ENCODE assay signal across 17 cellular contexts in the genomic region with DNA sequence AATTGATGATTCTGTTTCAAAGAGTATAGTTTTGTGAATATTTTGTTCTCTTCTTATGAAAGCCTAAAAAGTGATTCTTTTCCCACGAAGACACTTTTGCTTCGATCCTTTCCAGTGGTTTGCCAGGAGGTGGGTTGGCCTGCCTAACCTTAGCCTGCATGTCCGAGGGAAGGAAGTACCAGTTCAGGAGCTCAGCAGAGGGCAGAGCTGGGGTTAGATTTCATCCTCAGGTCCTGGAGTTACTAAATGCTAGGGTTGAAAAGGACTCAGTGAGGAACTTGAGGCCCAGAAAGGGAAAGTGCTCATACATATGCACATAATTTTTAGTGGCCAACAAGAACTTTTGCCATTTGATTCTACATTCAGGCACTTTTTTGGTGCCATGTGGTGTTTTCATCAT.
"Had no signal": no experiment of that assay in that cellular context is flagged by ENCODE, and none has a peak within 500 bp of the region (broad histone marks: within the 10 kb centered on the region; RNA-seq: fewer than 3 reads in every experiment).

No MANE protein-coding gene starts in this region.

- FAIRE-seq: frontal cortex had no signal

- H3K27ac Mint-ChIP-seq: activated CD4-positive, alpha-beta T cell treated with anti-CD3 and anti-CD28 coated beads, Interleukin-2, amount 10 ng/mL, durations not matched to agents 7 days and 5 days; activated naive CD8-positive, alpha-beta T cell treated with anti-CD3 and anti-CD28 coated beads for 36 hours; effector memory CD8-positive, alpha-beta T cell; memory B cell; stimulated activated naive CD8-positive, alpha-beta T cell treated with anti-CD3 and anti-CD28 coated beads, Interleukin-15, Interleukin-2, amounts not matched to agents 100 ng/mL and 50 ng/mL, for 24 hours had no signal

- H3K27ac ChIP-seq: heart left ventricle, prostate gland, right lobe of liver, upper lobe of right lung had no signal

- H3K9me3 Mint-ChIP-seq: activated CD4-positive, alpha-beta T cell treated with anti-CD3 and anti-CD28 coated beads, Interleukin-2, amount 10 ng/mL, durations not matched to agents 7 days and 5 days; activated naive CD8-positive, alpha-beta T cell treated with anti-CD3 and anti-CD28 coated beads for 36 hours; effector memory CD8-positive, alpha-beta T cell; stimulated activated naive CD8-positive, alpha-beta T cell treated with anti-CD3 and anti-CD28 coated beads, Interleukin-15, Interleukin-2, amounts not matched to agents 100 ng/mL and 50 ng/mL, for 24 hours had no signal

- H3K36me3 ChIP-seq: heart left ventricle, prostate gland, right lobe of liver, upper lobe of right lung had no signal

- H3K4me3 ChIP-seq: heart left ventricle, prostate gland, right lobe of liver, smooth muscle cell, upper lobe of right lung had no signal

- H3K4me3 Mint-ChIP-seq: activated CD4-positive, alpha-beta T cell treated with anti-CD3 and anti-CD28 coated beads, Interleukin-2, amount 10 ng/mL, durations not matched to agents 7 days and 5 days; activated naive CD8-positive, alpha-beta T cell treated with anti-CD3 and anti-CD28 coated beads for 36 hours; effector memory CD8-positive, alpha-beta T cell; memory B cell; stimulated activated naive CD8-positive, alpha-beta T cell treated with anti-CD3 and anti-CD28 coated beads, Interleukin-15, Interleukin-2, amounts not matched to agents 100 ng/mL and 50 ng/mL, for 24 hours had no signal

- H3K27me3 ChIP-seq: heart left ventricle, right lobe of liver, upper lobe of right lung had no signal

- H3K4me1 ChIP-seq: prostate gland, right lobe of liver, upper lobe of right lung had no signal

- H3K36me3 Mint-ChIP-seq: activated naive CD8-positive, alpha-beta T cell treated with anti-CD3 and anti-CD28 coated beads for 36 hours; memory B cell had no signal

- DNase-seq: activated CD4-positive, alpha-beta T cell treated with anti-CD3 and anti-CD28 coated beads, Interleukin-2, amount 10 ng/mL, durations not matched to agents 7 days and 5 days; activated naive CD8-positive, alpha-beta T cell treated with anti-CD3 and anti-CD28 coated beads for 36 hours; anterior cingulate cortex; cerebellar nuclear complex; effector memory CD8-positive, alpha-beta T cell; heart left ventricle; islet precursor cell; right lobe of liver; stimulated activated CD4-positive, alpha-beta T cell treated with anti-CD3 and anti-CD28 coated beads, Interleukin-4, amount 100 ng/mL, for 4 hours; stimulated activated CD8-positive, alpha-beta memory T cell treated with anti-CD3 and anti-CD28 coated beads, Interleukin-4, amount 100 ng/mL, for 48 hours; upper lobe of right lung had no signal

- H3K4me1 Mint-ChIP-seq: activated CD4-positive, alpha-beta T cell treated with anti-CD3 and anti-CD28 coated beads, Interleukin-2, amount 10 ng/mL, durations not matched to agents 7 days and 5 days; activated naive CD8-positive, alpha-beta T cell treated with anti-CD3 and anti-CD28 coated beads for 36 hours had no signal

- ATAC-seq: effector memory CD8-positive, alpha-beta T cell; left lobe of liver; right lobe of liver; upper lobe of right lung had no signal

- H3K9me3 ChIP-seq: prostate gland, right lobe of liver, upper lobe of right lung had no signal

- H3K4me2 ChIP-seq: smooth muscle cell had no signal
